ENCODE assay signal across 1 cellular context in the genomic region with DNA sequence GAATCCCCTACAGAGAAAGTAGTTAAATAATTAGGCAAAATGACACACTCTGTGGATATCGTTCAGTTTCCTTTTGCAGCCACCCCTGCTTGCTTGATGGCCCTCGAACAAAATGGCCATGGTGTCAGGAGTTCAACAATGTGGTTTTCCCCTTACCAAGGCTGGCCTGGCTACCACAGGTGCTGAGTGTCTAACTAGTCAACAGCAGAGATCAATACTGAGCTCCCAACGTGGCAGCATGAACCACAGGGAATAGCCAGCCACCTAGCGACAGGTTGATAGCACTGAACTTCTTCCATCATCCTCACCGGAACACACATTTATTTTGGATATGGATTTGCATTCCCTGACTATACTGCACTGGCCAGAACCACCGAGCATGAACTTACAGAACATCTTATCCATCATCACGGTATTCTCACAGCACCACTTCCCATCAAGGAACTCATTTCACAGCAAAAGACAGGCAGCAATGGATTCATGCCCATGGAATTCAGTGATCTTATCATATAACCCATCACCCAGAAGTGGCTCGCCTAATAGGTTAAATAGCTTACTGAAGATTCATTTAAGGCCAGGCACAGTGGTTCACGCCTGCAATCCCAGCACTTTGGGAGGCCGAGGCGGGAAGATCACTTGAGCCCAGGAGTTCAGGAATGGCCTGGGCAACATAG.
TF ChIP-seq lines count a peak whose summit lies in the region.

No MANE protein-coding gene starts in this region.

TF ChIP-seq in WTC11, 78 proteins besides CTCF, POLR2A, EP300 and RAD21:
- TF ChIP-seq, protein P1, sequence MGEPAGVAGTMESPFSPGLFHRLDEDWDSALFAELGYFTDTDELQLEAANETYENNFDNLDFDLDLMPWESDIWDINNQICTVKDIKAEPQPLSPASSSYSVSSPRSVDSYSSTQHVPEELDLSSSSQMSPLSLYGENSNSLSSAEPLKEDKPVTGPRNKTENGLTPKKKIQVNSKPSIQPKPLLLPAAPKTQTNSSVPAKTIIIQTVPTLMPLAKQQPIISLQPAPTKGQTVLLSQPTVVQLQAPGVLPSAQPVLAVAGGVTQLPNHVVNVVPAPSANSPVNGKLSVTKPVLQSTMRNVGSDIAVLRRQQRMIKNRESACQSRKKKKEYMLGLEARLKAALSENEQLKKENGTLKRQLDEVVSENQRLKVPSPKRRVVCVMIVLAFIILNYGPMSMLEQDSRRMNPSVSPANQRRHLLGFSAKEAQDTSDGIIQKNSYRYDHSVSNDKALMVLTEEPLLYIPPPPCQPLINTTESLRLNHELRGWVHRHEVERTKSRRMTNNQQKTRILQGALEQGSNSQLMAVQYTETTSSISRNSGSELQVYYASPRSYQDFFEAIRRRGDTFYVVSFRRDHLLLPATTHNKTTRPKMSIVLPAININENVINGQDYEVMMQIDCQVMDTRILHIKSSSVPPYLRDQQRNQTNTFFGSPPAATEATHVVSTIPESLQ (CRISPR knock-in tag; IDR thresholded peaks at IDR 0.05): no peak
- TF ChIP-seq TCF7 (CRISPR knock-in tag; IDR thresholded peaks at IDR 0.05; ENCODE audit: low read depth): no peak
- no peak for TF ChIP-seq ESRRA (CRISPR knock-in tag; IDR thresholded peaks at IDR 0.05; ENCODE audit: borderline replicate concordance)
- no peak for TF ChIP-seq SMAD4 (CRISPR knock-in tag; IDR thresholded peaks at IDR 0.05)
- TF ChIP-seq NR1H2 (CRISPR knock-in tag; IDR thresholded peaks at IDR 0.05): no peak
- TF ChIP-seq CBFB (CRISPR knock-in tag; IDR thresholded peaks at IDR 0.05; ENCODE audit: low read depth): no peak
- no peak for TF ChIP-seq NFATC4 (CRISPR knock-in tag; IDR thresholded peaks at IDR 0.05)
- TF ChIP-seq, protein P2, sequence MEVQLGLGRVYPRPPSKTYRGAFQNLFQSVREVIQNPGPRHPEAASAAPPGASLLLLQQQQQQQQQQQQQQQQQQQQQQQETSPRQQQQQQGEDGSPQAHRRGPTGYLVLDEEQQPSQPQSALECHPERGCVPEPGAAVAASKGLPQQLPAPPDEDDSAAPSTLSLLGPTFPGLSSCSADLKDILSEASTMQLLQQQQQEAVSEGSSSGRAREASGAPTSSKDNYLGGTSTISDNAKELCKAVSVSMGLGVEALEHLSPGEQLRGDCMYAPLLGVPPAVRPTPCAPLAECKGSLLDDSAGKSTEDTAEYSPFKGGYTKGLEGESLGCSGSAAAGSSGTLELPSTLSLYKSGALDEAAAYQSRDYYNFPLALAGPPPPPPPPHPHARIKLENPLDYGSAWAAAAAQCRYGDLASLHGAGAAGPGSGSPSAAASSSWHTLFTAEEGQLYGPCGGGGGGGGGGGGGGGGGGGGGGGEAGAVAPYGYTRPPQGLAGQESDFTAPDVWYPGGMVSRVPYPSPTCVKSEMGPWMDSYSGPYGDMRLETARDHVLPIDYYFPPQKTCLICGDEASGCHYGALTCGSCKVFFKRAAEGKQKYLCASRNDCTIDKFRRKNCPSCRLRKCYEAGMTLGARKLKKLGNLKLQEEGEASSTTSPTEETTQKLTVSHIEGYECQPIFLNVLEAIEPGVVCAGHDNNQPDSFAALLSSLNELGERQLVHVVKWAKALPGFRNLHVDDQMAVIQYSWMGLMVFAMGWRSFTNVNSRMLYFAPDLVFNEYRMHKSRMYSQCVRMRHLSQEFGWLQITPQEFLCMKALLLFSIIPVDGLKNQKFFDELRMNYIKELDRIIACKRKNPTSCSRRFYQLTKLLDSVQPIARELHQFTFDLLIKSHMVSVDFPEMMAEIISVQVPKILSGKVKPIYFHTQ (CRISPR knock-in tag; IDR thresholded peaks at IDR 0.05): no peak
- TF ChIP-seq, protein P3, sequence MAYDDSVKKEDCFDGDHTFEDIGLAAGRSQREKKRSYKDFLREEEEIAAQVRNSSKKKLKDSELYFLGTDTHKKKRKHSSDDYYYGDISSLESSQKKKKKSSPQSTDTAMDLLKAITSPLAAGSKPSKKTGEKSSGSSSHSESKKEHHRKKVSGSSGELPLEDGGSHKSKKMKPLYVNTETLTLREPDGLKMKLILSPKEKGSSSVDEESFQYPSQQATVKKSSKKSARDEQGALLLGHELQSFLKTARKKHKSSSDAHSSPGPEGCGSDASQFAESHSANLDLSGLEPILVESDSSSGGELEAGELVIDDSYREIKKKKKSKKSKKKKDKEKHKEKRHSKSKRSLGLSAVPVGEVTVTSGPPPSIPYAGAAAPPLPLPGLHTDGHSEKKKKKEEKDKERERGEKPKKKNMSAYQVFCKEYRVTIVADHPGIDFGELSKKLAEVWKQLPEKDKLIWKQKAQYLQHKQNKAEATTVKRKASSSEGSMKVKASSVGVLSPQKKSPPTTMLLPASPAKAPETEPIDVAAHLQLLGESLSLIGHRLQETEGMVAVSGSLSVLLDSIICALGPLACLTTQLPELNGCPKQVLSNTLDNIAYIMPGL (CRISPR knock-in tag; IDR thresholded peaks at IDR 0.05): no peak
- no peak for TF ChIP-seq FOXP1 (CRISPR knock-in tag; IDR thresholded peaks at IDR 0.05; ENCODE audit: borderline replicate concordance)
